Comparison of ENCODE assay signal across 12 cellular contexts in the genomic region with DNA sequence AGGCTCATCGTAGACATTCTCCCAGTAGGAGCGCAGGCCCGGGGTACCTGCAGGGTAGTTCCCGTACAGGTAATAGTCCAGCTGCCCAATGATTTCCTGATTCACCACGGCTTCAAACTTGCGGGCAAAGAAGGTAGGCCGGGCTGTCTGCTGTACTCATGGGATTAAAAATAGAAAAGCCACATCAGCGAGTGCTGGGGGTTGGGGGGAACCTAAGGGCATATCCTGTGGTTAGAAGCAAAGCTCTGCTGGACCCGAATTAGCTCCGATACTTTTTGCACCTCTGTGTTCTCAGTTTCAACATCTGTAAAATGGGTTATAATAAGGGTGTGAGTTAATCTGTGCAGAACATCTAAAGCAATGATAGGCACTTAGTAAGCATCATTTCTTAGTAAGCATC.
A peak's percentile ranks its signal among the peaks of the same experiment; 100 is the strongest.
DNase-seq lines count a peak whose midpoint lies in the region; ATAC-seq and TF ChIP-seq lines count a peak whose summit lies in the region.
"Had no signal": no experiment of that assay in that cellular context is flagged by ENCODE, and none has a peak within 500 bp of the region (broad histone marks: within the 10 kb centered on the region; RNA-seq: fewer than 3 reads in every experiment).

No MANE protein-coding gene starts in this region.

- no peaks in the 10 kb centered on the region for H3K27me3 ChIP-seq in ovary
- H3K27me3 ChIP-seq: cardiac muscle cell had no signal

- no peak for TF ChIP-seq EP300 in ovary (IDR thresholded peaks at IDR 0.05)

- peak; percentile 92 for ATAC-seq in GM19395 (IDR thresholded peaks at IDR 0.05; ENCODE audit: unreplicated experiment)
- peak; percentile 80 for ATAC-seq in HG02884 (IDR thresholded peaks at IDR 0.05; ENCODE audit: unreplicated experiment)

- H3K27ac ChIP-seq in ovary: no peak overlapping the region
- H3K27ac ChIP-seq: cardiac muscle cell had no signal

- no peaks in the 10 kb centered on the region for H3K4me1 ChIP-seq in ovary (ENCODE audit: insufficient read depth)

- no peaks in the 10 kb centered on the region for H3K36me3 ChIP-seq in ovary
- H3K36me3 ChIP-seq: cardiac muscle cell had no signal

- no peak overlapping the region for H3K4me3 ChIP-seq in ovary
- H3K4me3 ChIP-seq: cardiac muscle cell had no signal

- WGBS in ovary, 3 donors: 95 to 99% (median 97%) methylated on average over 10 of the region's 10 CpGs

- H3K9me3 ChIP-seq in ovary: no peaks in the 10 kb centered on the region

- intact Hi-C loops in ovary (cut with DNase I): no loop called here

- DNase-seq in GM13977 (ENCODE audit: low spot score) (peak; percentile 85), RPMI8226 (peak; percentile 55), glomerular visceral epithelial cell (ENCODE audit: extremely low spot score) (no peak), middle frontal gyrus (ENCODE audit: extremely low spot score, low spot score) (no peak), NCI-H1930 (lab: John Stamatoyannopoulos, UW) (no peak), ovary (no peak)
- DNase-seq: activated CD4-positive, alpha-beta T cell treated with anti-CD3 and anti-CD28 coated beads, Interleukin-2, amount 50 U/mL, for 4 hours; Kasumi-1; NCI-H2081 had no signal

- TF ChIP-seq POLR2A in ovary (IDR thresholded peaks at IDR 0.05): no peak

- TF ChIP-seq CTCF in GM13977 (IDR thresholded peaks at IDR 0.05; ENCODE audit: extremely low read depth, insufficient read depth, missing control alignments) (no peak), ovary (IDR thresholded peaks at IDR 0.05) (no peak)

- in situ Hi-C loops in GM13977 (cut with MboI; ENCODE audit: low pct_unique_long_range_greater_than_20kb, low sequenced_read_pairs, unreplicated experiment): no loop called here

Comparison
In these comparisons a context has a peak if more than half of its experiments do, and no peak if none do; other contexts are left out.
1. DNase-seq: peak in GM13977 (single experiment) and RPMI8226 (single experiment); none in glomerular visceral epithelial cell (single experiment), middle frontal gyrus (single experiment), NCI-H1930 (0 of 2) and ovary (0 of 5).